Comparison of ENCODE assay signal across 15 cellular contexts in the genomic region with DNA sequence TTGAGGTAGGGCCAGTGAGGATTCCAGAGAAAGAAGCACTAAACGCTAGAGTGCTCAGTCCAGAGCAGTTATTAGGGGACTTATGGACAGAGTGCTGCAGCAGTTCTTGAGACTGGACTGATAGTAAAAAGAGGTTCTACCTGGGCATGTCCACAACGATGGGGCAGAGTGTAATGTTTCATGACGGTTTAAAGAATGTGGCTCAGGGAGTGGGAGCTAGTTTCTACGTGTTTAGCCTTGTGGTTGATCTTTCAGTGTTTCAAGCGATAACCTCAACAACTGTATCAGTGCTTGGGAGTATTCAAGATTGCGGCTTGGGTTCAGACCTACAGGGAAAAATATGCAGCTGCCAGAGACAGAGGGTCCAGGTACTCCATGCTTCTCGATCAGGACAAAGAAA.
"Had no signal": no experiment of that assay in that cellular context is flagged by ENCODE, and none has a peak within 500 bp of the region (broad histone marks: within the 10 kb centered on the region; RNA-seq: fewer than 3 reads in every experiment).

No MANE protein-coding gene starts in this region.

- H3K4me3 ChIP-seq: colonic mucosa, lower lobe of right lung, transverse colon had no signal

- H3K27ac Mint-ChIP-seq: activated naive CD4-positive, alpha-beta T cell treated with anti-CD3 and anti-CD28 coated beads, Interleukin-2, amount 10 ng/mL, durations not matched to agents 7 days and 5 days had no signal

- H3K4me1 ChIP-seq: colonic mucosa, lower lobe of right lung, transverse colon had no signal

- H3K4me1 Mint-ChIP-seq: activated naive CD4-positive, alpha-beta T cell treated with anti-CD3 and anti-CD28 coated beads, Interleukin-2, amount 10 ng/mL, durations not matched to agents 7 days and 5 days had no signal

- H3K36me3 Mint-ChIP-seq: activated naive CD4-positive, alpha-beta T cell treated with anti-CD3 and anti-CD28 coated beads, Interleukin-2, amount 10 ng/mL, durations not matched to agents 7 days and 5 days had no signal

- H3K9me3 Mint-ChIP-seq: activated naive CD4-positive, alpha-beta T cell treated with anti-CD3 and anti-CD28 coated beads, Interleukin-2, amount 10 ng/mL, durations not matched to agents 7 days and 5 days; immature natural killer cell; naive thymus-derived CD4-positive, alpha-beta T cell had no signal

- H3K4me3 Mint-ChIP-seq: activated naive CD4-positive, alpha-beta T cell treated with anti-CD3 and anti-CD28 coated beads, Interleukin-2, amount 10 ng/mL, durations not matched to agents 7 days and 5 days; immature natural killer cell; naive thymus-derived CD4-positive, alpha-beta T cell had no signal

- DNase-seq: activated CD4-positive, CD25-positive, alpha-beta regulatory T cell treated with anti-CD3 and anti-CD28 coated beads, Interleukin-2, amount 50 U/mL, for 72 hours; activated naive CD4-positive, alpha-beta T cell treated with anti-CD3 and anti-CD28 coated beads, Interleukin-2, amount 10 ng/mL, durations not matched to agents 7 days and 5 days; activated T-cell treated with anti-CD3 and anti-CD28 coated beads, Interleukin-2, amount 50 U/mL, for 1 hour; colonic mucosa; foreskin melanocyte; head of caudate nucleus; immature natural killer cell; left cardiac atrium; lower lobe of right lung; naive thymus-derived CD4-positive, alpha-beta T cell; posterior cingulate gyrus; stimulated activated CD4-positive, alpha-beta T cell treated with anti-CD3 and anti-CD28 coated beads, Interleukin-4, amount 100 ng/mL, for 1 hour; stimulated activated naive CD4-positive, alpha-beta T cell; T-helper 9 cell; transverse colon had no signal

- H3K27me3 Mint-ChIP-seq: activated naive CD4-positive, alpha-beta T cell treated with anti-CD3 and anti-CD28 coated beads, Interleukin-2, amount 10 ng/mL, durations not matched to agents 7 days and 5 days; naive thymus-derived CD4-positive, alpha-beta T cell had no signal

- H3K27ac ChIP-seq: colonic mucosa, lower lobe of right lung, transverse colon had no signal

- H3K9me3 ChIP-seq: colonic mucosa, lower lobe of right lung, transverse colon had no signal

- ATAC-seq: left cardiac atrium; lower lobe of right lung; naive thymus-derived CD4-positive, alpha-beta T cell had no signal

- H3K36me3 ChIP-seq: colonic mucosa, lower lobe of right lung, transverse colon had no signal

- H3K27me3 ChIP-seq: colonic mucosa, transverse colon had no signal
